8 cellular contexts compared by ENCODE assay signal in the genomic region with DNA sequence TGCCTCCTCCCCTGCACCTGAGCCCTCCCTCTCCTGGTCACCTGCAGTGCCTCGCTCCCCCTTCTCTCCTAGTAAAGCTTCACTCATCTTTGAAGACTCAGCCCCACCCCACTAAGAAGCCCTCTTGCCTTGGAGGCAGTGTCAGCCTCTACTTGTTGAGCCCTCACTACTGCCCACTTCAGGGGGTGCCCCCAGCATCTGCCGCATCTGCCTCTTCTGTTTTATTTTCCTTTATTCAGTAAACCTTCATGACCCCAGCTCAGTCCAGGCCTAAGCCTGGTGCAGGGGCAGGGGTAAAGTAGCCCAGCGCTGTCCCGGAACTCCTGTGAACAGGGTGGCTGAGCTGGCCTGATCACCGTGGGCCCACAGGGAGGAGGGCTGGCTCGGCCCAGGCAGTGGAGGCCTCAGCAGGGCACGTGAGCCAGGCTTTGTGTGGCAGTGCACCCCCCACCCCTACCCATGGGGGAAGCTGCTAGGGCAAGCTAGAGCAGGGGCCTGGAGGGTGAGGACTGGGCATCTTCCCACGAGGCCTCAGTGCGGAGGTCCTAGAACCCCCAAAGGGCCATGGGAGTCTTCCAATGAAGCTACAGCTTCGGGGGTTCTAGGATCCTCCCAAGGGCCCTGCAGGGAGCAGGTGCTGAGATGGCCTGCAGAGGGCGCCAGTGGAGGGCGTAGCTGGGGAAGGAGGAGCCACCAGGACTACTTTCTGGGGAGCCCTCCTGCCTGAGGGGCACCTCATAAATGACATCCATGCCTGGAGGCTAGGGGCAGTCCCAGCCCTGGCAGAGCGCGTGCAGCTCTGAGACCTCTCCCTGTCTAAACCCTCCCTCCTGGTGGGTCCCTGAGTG. TPM values are rescaled to one million over a fixed set of nuclear protein-coding genes. Genes with fewer than 3 reads are reported as not detected.
DNase-seq lines count a peak whose midpoint lies in the region; ATAC-seq and TF ChIP-seq lines count a peak whose summit lies in the region.

No MANE protein-coding gene starts in this region.

- whole genome bisulfite sequencing in heart right ventricle, 2 donors: 56 to 62% methylated on average over 14 of the region's 14 CpGs

- H3K9me3 Mint-ChIP-seq in CD14-positive monocyte: peaks cover 0 to 47% (median 20%) of the 10 kb centered on the region in 7 donors
- no peaks in the 10 kb centered on the region for H3K9me3 Mint-ChIP-seq in activated T-helper 1 cell treated with anti-CD3 and anti-CD28 coated beads, Interleukin-12 subunit alpha, Interleukin-12 subunit beta, Interleukin-2, Interleukin-4 antibody, amounts not matched to agents 30 ng/mL and 10 ng/mL and 1 ng/mL, durations not matched to agents 14 hours and 24 hours and 36 hours

- no peak overlapping the region for H3K4me3 ChIP-seq in heart right ventricle

- peaks cover 0 to 3% (median 1%) of the 10 kb centered on the region in 3 donors for H3K27me3 Mint-ChIP-seq in CD14-positive monocyte (ENCODE audit: low read depth in 3 of 3)
- H3K27me3 Mint-ChIP-seq in activated T-helper 1 cell treated with anti-CD3 and anti-CD28 coated beads, Interleukin-12 subunit alpha, Interleukin-12 subunit beta, Interleukin-2, Interleukin-4 antibody, amounts not matched to agents 30 ng/mL and 10 ng/mL and 1 ng/mL, durations not matched to agents 14 hours and 24 hours and 36 hours (ENCODE audit: insufficient read depth): no peaks in the 10 kb centered on the region

- H3K36me3 ChIP-seq in heart right ventricle: peaks cover 0 to 75% (median 0%) of the 10 kb centered on the region in 9 donors

- H3K4me1 Mint-ChIP-seq in CD14-positive monocyte: no peaks in the 10 kb centered on the region
- H3K4me1 Mint-ChIP-seq in activated T-helper 1 cell treated with anti-CD3 and anti-CD28 coated beads, Interleukin-12 subunit alpha, Interleukin-12 subunit beta, Interleukin-2, Interleukin-4 antibody, amounts not matched to agents 30 ng/mL and 10 ng/mL and 1 ng/mL, durations not matched to agents 14 hours and 24 hours and 36 hours (ENCODE audit: low read depth): peaks cover 7% of the 10 kb centered on the region

- intact Hi-C loops in CD14-positive monocyte (cut with micrococcal nuclease): no loop called here
- intact Hi-C loops in activated T-helper 1 cell treated with anti-CD3 and anti-CD28 coated beads, Interleukin-12 subunit alpha, Interleukin-12 subunit beta, Interleukin-2, Interleukin-4 antibody, amounts not matched to agents 30 ng/mL and 10 ng/mL and 1 ng/mL, durations not matched to agents 14 hours and 24 hours and 36 hours (cut with micrococcal nuclease): no loop called here
- intact Hi-C loops in heart right ventricle (cut with DNase I): loop anchor here in 1 of 10 donors (10.0 kb wide), 1 partner anchor 510 kb away; no protein-coding TSS in a partner anchor

- H3K27ac Mint-ChIP-seq in CD14-positive monocyte: peak overlapping the region; percentile 23 to 87 (median 63)
- peak overlapping the region; percentile 63 for H3K27ac Mint-ChIP-seq in activated T-helper 1 cell treated with anti-CD3 and anti-CD28 coated beads, Interleukin-12 subunit alpha, Interleukin-12 subunit beta, Interleukin-2, Interleukin-4 antibody, amounts not matched to agents 30 ng/mL and 10 ng/mL and 1 ng/mL, durations not matched to agents 14 hours and 24 hours and 36 hours

- DNase-seq in CD14-positive monocyte (ENCODE audit: low spot score) (no peak), heart right ventricle (peak in 1 of 2 donors; percentile 42), KG1 (lab: John Stamatoyannopoulos, UW) (no peak), hippocampal formation (lab: John Stamatoyannopoulos, UW) (no peak)
- no peak for DNase-seq in activated T-helper 1 cell treated with anti-CD3 and anti-CD28 coated beads, Interleukin-12 subunit alpha, Interleukin-12 subunit beta, Interleukin-2, Interleukin-4 antibody, amounts not matched to agents 30 ng/mL and 10 ng/mL and 1 ng/mL, durations not matched to agents 14 hours and 24 hours and 36 hours (ENCODE audit: low spot score)
- DNase-seq in stimulated activated CD4-positive, alpha-beta T cell treated with anti-CD3 and anti-CD28 coated beads, Interleukin-12 subunit alpha, Interleukin-12 subunit beta, amount 100 ng/mL, for 4 hours: peak; percentile 49

- peak; percentile 51 for TF ChIP-seq CTCF in CD14-positive monocyte (IDR thresholded peaks at IDR 0.05)
- TF ChIP-seq CTCF in LNCAP (IDR thresholded peaks at IDR 0.05): peak; percentile 86
- TF ChIP-seq CTCF in heart right ventricle (IDR thresholded peaks at IDR 0.05): peak in 8 of 9 donors; percentile 39 to 69 (median 68)

- peaks cover 0 to 22% (median 0%) of the 10 kb centered on the region in 9 donors for H3K4me1 ChIP-seq in heart right ventricle

- H3K36me3 Mint-ChIP-seq in CD14-positive monocyte: peaks cover 56 to 75% of the 10 kb centered on the region in 2 donors
- H3K36me3 Mint-ChIP-seq in activated T-helper 1 cell treated with anti-CD3 and anti-CD28 coated beads, Interleukin-12 subunit alpha, Interleukin-12 subunit beta, Interleukin-2, Interleukin-4 antibody, amounts not matched to agents 30 ng/mL and 10 ng/mL and 1 ng/mL, durations not matched to agents 14 hours and 24 hours and 36 hours (ENCODE audit: low read depth): peaks cover 58% of the 10 kb centered on the region

- H3K9me3 ChIP-seq in heart right ventricle: peaks cover 0 to 21% (median 0%) of the 10 kb centered on the region in 11 donors

- H3K4me3 Mint-ChIP-seq in CD14-positive monocyte: no peak overlapping the region
- H3K4me3 Mint-ChIP-seq in activated T-helper 1 cell treated with anti-CD3 and anti-CD28 coated beads, Interleukin-12 subunit alpha, Interleukin-12 subunit beta, Interleukin-2, Interleukin-4 antibody, amounts not matched to agents 30 ng/mL and 10 ng/mL and 1 ng/mL, durations not matched to agents 14 hours and 24 hours and 36 hours: no peak overlapping the region

- H3K27ac ChIP-seq in heart right ventricle: no peak overlapping the region

- ATAC-seq in heart right ventricle (peak in 5 of 8 donors; percentile 7 to 45 (median 34)), HG02759 (IDR thresholded peaks at IDR 0.05; ENCODE audit: unreplicated experiment) (no peak)

- peaks cover 0 to 5% (median 0%) of the 10 kb centered on the region in 7 donors for H3K27me3 ChIP-seq in heart right ventricle

RNA-seq across cellular contexts. Expression of a gene that starts 36.1 kb away (rescaled TPM):
- polyA plus RNA-seq in CD14-positive monocyte (10 to 100 TPM; 53.2 to 68.0 TPM), heart right ventricle (100 to 1,000 TPM in 1 of 2 donors, 10 to 100 TPM in 1; 52.2 to 159 TPM)
- 41.5 and 41.6 TPM in 2 replicates for total RNA-seq in activated T-helper 1 cell treated with anti-CD3 and anti-CD28 coated beads, Interleukin-12 subunit alpha, Interleukin-12 subunit beta, Interleukin-2, Interleukin-4 antibody, amounts not matched to agents 30 ng/mL and 10 ng/mL and 1 ng/mL, durations not matched to agents 14 hours and 24 hours and 36 hours
- 100 to 1,000 TPM in 5 of 10 donors, 10 to 100 TPM in 5; 82.6 to 118 (median 98.7) TPM for total RNA-seq in heart right ventricle

RNA-seq across cellular contexts. Expression of a gene that starts 39.9 kb away (rescaled TPM):
- polyA plus RNA-seq in CD14-positive monocyte: 10 to 100 TPM; 85.9 to 86.8 TPM
- total RNA-seq in activated T-helper 1 cell treated with anti-CD3 and anti-CD28 coated beads, Interleukin-12 subunit alpha, Interleukin-12 subunit beta, Interleukin-2, Interleukin-4 antibody, amounts not matched to agents 30 ng/mL and 10 ng/mL and 1 ng/mL, durations not matched to agents 14 hours and 24 hours and 36 hours: 218 and 226 TPM in 2 replicates
- 10 to 100 TPM in 1 of 10 donors, 1 to 10 TPM in 8, not detected in 1; 1.3 to 10.4 (median 2.9) TPM for total RNA-seq in heart right ventricle
- 1 to 10 TPM; 2.4 to 7.8 TPM for polyA plus RNA-seq in heart right ventricle

Comparison
In these comparisons a context has a peak if more than half of its experiments do, and no peak if none do; other contexts are left out.
1. RNA of a gene that starts 39.9 kb away (total RNA-seq): 218 to 226 TPM in activated T-helper 1 cell treated with anti-CD3 and anti-CD28 coated beads, Interleukin-12 subunit alpha, Interleukin-12 subunit beta, Interleukin-2, Interleukin-4 antibody, amounts not matched to agents 30 ng/mL and 10 ng/mL and 1 ng/mL, durations not matched to agents 14 hours and 24 hours and 36 hours; 1.3 to 10.4 TPM in heart right ventricle; every median in the first group is over 10 times any median in the second.
2. Peak in every context shown above with its lines, with median percentiles within 50 percentile points of each other: CTCF ChIP-seq.